1 cellular context compared by ENCODE assay signal in genomic region chr1:146386851-146387749, GRCh38.
TF ChIP-seq lines count a peak whose summit lies in the region.

No MANE protein-coding gene starts in this region.

TF ChIP-seq in WTC11, 78 proteins besides CTCF, POLR2A, EP300 and RAD21 (continued from another document and continues in another):
- TF ChIP-seq AFF4 (CRISPR knock-in tag; IDR thresholded peaks at IDR 0.05; ENCODE audit: borderline replicate concordance) (0 out of 2 replicates have a peak, but pooled peaks have one; percentile 74), ZNF317 (CRISPR knock-in tag; IDR thresholded peaks at IDR 0.05; ENCODE audit: borderline replicate concordance, low read depth) (peak; percentile 32; the same call in 1 of the 2 replicates), MYBL2 (CRISPR knock-in tag; IDR thresholded peaks at IDR 0.05) (peak; percentile 94), USF1 (CRISPR knock-in tag; IDR thresholded peaks at IDR 0.05) (peak; percentile 71), ATF3 (CRISPR knock-in tag; conservative IDR thresholded peaks at IDR 0.05) (peak; percentile 63; the same call in 1 of the 2 replicates), GTF2I (CRISPR knock-in tag; conservative IDR thresholded peaks at IDR 0.05) (0 out of 2 replicates have a peak, but pooled peaks have one; percentile 21), JUN (CRISPR knock-in tag; IDR thresholded peaks at IDR 0.05) (peak; percentile 79; the same call in 1 of the 2 replicates), CREB1 (CRISPR knock-in tag; IDR thresholded peaks at IDR 0.05) (peak; percentile 69; the same call in 1 of the 2 replicates), ZBTB21 (CRISPR knock-in tag; IDR thresholded peaks at IDR 0.05; ENCODE audit: borderline replicate concordance) (peak; percentile 81), FOXJ3 (CRISPR knock-in tag; IDR thresholded peaks at IDR 0.05; ENCODE audit: borderline replicate concordance) (peak; percentile 81; the same call in 1 of the 2 replicates), ESRRA (CRISPR knock-in tag; IDR thresholded peaks at IDR 0.05; ENCODE audit: borderline replicate concordance) (peak; percentile 55; the same call in 1 of the 2 replicates), TEAD1 (CRISPR knock-in tag; IDR thresholded peaks at IDR 0.05) (peak; percentile 98), PRRX2 (CRISPR knock-in tag; IDR thresholded peaks at IDR 0.05) (peak; percentile 99), ZNF416 (CRISPR knock-in tag; IDR thresholded peaks at IDR 0.05) (peak; percentile 99), ZNF532 (CRISPR knock-in tag; IDR thresholded peaks at IDR 0.05; ENCODE audit: borderline replicate concordance) (peak; percentile 99), ZMAT4 (CRISPR knock-in tag; IDR thresholded peaks at IDR 0.05) (peak; percentile 58; the same call in 1 of the 2 replicates), E2F1 (CRISPR knock-in tag; IDR thresholded peaks at IDR 0.05) (peak; percentile 29; the same call in 1 of the 2 replicates), ETV6 (CRISPR knock-in tag; IDR thresholded peaks at IDR 0.05) (peak; percentile 88), TP53 (CRISPR knock-in tag; IDR thresholded peaks at IDR 0.05) (peak; percentile 84), TCF7 (CRISPR knock-in tag; IDR thresholded peaks at IDR 0.05; ENCODE audit: low read depth) (0 out of 2 replicates have a peak, but pooled peaks have one; percentile 37), FOXP1 (CRISPR knock-in tag; IDR thresholded peaks at IDR 0.05; ENCODE audit: borderline replicate concordance) (peak; percentile 31; the same call in 1 of the 2 replicates), KAT7 (CRISPR knock-in tag; IDR thresholded peaks at IDR 0.05; ENCODE audit: borderline replicate concordance) (0 out of 2 replicates have a peak, but pooled peaks have one; percentile 75), ZNF232 (CRISPR knock-in tag; IDR thresholded peaks at IDR 0.05) (peak; percentile 79; the same call in 1 of the 2 replicates), SP1 (CRISPR knock-in tag; conservative IDR thresholded peaks at IDR 0.05) (peak; percentile 79), TEAD4 (CRISPR knock-in tag; IDR thresholded peaks at IDR 0.05) (peak; percentile 75), IRF1 (CRISPR knock-in tag; IDR thresholded peaks at IDR 0.05) (0 out of 2 replicates have a peak, but pooled peaks have one; percentile 67), JAZF1 (CRISPR knock-in tag; IDR thresholded peaks at IDR 0.05) (peak; percentile 58; the same call in 1 of the 2 replicates), GABPB1 (CRISPR knock-in tag; IDR thresholded peaks at IDR 0.05) (peak; percentile 36; the same call in 1 of the 2 replicates), ZNF138 (CRISPR knock-in tag; conservative IDR thresholded peaks at IDR 0.05) (peak; percentile 87), NFATC4 (CRISPR knock-in tag; IDR thresholded peaks at IDR 0.05) (peak; percentile 100), SMAD3 (CRISPR knock-in tag; IDR thresholded peaks at IDR 0.05; ENCODE audit: borderline replicate concordance) (peak; percentile 90; the same call in 1 of the 2 replicates), ZNF219 (CRISPR knock-in tag; IDR thresholded peaks at IDR 0.05; ENCODE audit: borderline replicate concordance) (peak; percentile 81; the same call in 1 of the 2 replicates), ZNF281 (CRISPR knock-in tag; IDR thresholded peaks at IDR 0.05) (peak; percentile 89; the same call in 1 of the 2 replicates), PREB (CRISPR knock-in tag; IDR thresholded peaks at IDR 0.05; ENCODE audit: borderline replicate concordance) (peak; percentile 66; the same call in 1 of the 2 replicates), MAX (CRISPR knock-in tag; IDR thresholded peaks at IDR 0.05) (peak; percentile 57; the same call in 1 of the 2 replicates), NFE2L1 (CRISPR knock-in tag; IDR thresholded peaks at IDR 0.05) (peak; percentile 84)
